Comparison of ENCODE assay signal across 8 cellular contexts in the genomic region with DNA sequence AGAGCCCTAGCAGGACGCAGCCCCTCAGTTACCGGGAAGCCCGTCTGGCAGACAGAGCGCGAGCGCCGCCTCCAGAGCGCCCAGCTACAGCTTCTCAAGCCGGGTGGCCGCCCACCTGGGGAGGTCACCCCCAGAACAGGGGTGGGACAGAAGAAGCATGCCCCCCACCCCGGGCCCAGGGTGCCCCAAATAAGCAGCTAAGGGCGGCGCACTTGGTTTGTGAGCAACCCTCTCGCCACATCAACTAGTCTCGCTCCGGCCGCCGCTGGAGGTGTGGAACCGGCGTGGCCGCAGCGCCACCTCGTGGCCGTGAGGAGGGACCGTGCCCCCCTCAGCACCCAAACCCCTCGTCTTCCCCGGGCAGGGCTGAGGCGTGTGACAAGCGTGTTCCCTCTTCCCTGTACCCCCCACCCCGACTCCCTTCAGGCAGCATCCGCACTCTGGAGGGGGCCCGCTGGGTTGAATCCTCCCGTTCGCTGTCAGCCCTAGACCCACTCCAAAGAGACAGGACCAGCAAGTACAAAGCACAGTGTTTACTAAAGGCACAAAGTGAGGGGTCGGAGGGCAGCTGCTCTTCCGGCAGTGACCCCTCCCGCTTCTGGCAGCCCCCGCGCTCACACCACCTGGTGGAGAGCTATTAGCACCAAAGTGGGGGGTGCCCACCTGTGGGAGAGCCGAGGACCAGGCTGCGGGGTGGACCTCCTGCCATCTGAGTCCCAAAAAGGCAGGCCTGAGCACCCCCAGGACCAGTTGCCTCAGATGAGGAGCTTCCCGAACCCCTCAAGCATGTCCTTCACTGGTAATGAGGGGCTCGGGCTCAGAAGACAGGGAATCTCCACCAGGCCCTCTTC. TPM values are rescaled to one million over a fixed set of nuclear protein-coding genes. Genes with fewer than 3 reads are reported as not detected.
DNase-seq lines count a peak whose midpoint lies in the region; ATAC-seq and TF ChIP-seq lines count a peak whose summit lies in the region.

No MANE protein-coding gene starts in this region.

- no peaks in the 10 kb centered on the region for H3K9me3 ChIP-seq in lung (ENCODE audit: control insufficient read depth in 2 of 2, insufficient read depth in 1 of 2, low read length in 1 of 2)

- DNase-seq in NCI-H526 treated with DMSO at 0.1 percent for 48 hours (lab: John Stamatoyannopoulos, UW) (peak; percentile 31), ecto neural progenitor cell (ENCODE audit: low spot score) (peak; percentile 91), lung (ENCODE audit: low spot score) (peak; percentile 73), NCI-H2107 treated with DMSO at 0.1 percent for 48 hours (lab: John Stamatoyannopoulos, UW; ENCODE audit: unreplicated experiment) (no peak)
- peak; percentile 87 for DNase-seq in activated CD8-positive, alpha-beta T cell treated with anti-CD3 and anti-CD28 coated beads for 36 hours
- DNase-seq in stimulated activated CD4-positive, alpha-beta T cell treated with anti-CD3 and anti-CD28 coated beads, TNF-alpha, amount 100 ng/mL, for 1 hour (ENCODE audit: low read depth in 3 of 3, low spot score in 1 of 3): peak; percentile 44 to 71 (median 57)

- intact Hi-C loops in activated CD8-positive, alpha-beta T cell treated with anti-CD3 and anti-CD28 coated beads for 36 hours (cut with micrococcal nuclease): loop anchor here (2.0 to 5.0 kb wide), 2 partner anchors 81 to 316 kb away; no protein-coding TSS in a partner anchor

- TF ChIP-seq POLR2A in GM15510 (IDR thresholded peaks at IDR 0.05; ENCODE audit: borderline replicate concordance, extremely low read depth, insufficient read length): peak; percentile 27

- no peaks in the 10 kb centered on the region for H3K27me3 ChIP-seq in lung (ENCODE audit: control insufficient read depth, insufficient read depth)

- no peaks in the 10 kb centered on the region for H3K36me3 Mint-ChIP-seq in activated CD8-positive, alpha-beta T cell treated with anti-CD3 and anti-CD28 coated beads for 36 hours (ENCODE audit: low read depth)

- 10 to 13% methylated on average over 43 of the region's 43 CpGs for WGBS in lung, 2 donors

- TF ChIP-seq CTCF in activated CD8-positive, alpha-beta T cell treated with anti-CD3 and anti-CD28 coated beads for 36 hours (IDR thresholded peaks at IDR 0.05): peak; percentile 86
- peak; percentile 88 for TF ChIP-seq CTCF in lung (IDR thresholded peaks at IDR 0.05; ENCODE audit: control extremely low read depth, extremely low read depth)

- POLR2A ChIA-PET in activated CD8-positive, alpha-beta T cell treated with anti-CD3 and anti-CD28 coated beads for 36 hours (lab: Charles Lee): interaction anchor here (1.0 to 1.2 kb wide), 2 partner anchors 37 to 81 kb away, joined by 3 to 4 read pairs; no protein-coding TSS in a partner anchor

- peaks cover 10 to 27% of the 10 kb centered on the region in 2 donors for H3K36me3 ChIP-seq in lung (ENCODE audit: control insufficient read depth in 2 of 2, insufficient read depth in 2 of 2, low read length in 2 of 2)

- CTCF ChIA-PET in activated CD8-positive, alpha-beta T cell treated with anti-CD3 and anti-CD28 coated beads for 36 hours (lab: Charles Lee): interaction anchor here (0.6 to 5.2 kb wide), 62 partner anchors 9 to 405 kb away, joined by 3 to 107 read pairs (median 4); partner anchors contain the start of gene TOMM6

- peak overlapping the region; percentile 70 for H3K4me3 Mint-ChIP-seq in activated CD8-positive, alpha-beta T cell treated with anti-CD3 and anti-CD28 coated beads for 36 hours

- no peaks in the 10 kb centered on the region for H3K9me3 Mint-ChIP-seq in activated CD8-positive, alpha-beta T cell treated with anti-CD3 and anti-CD28 coated beads for 36 hours

- peaks cover 5% of the 10 kb centered on the region for H3K4me1 Mint-ChIP-seq in activated CD8-positive, alpha-beta T cell treated with anti-CD3 and anti-CD28 coated beads for 36 hours (ENCODE audit: low read depth)

- peak overlapping the region; percentile 68 for H3K27ac Mint-ChIP-seq in activated CD8-positive, alpha-beta T cell treated with anti-CD3 and anti-CD28 coated beads for 36 hours

- H3K27ac ChIP-seq in lung (ENCODE audit: low read depth in 1 of 2, low read length in 1 of 2): peak overlapping the region in 1 of 2 donors; percentile 62

- ATAC-seq in HG02970 (IDR thresholded peaks at IDR 0.05; ENCODE audit: low FRiP score, unreplicated experiment): peak; percentile 45
- ATAC-seq in activated CD8-positive, alpha-beta T cell treated with anti-CD3 and anti-CD28 coated beads for 36 hours: peak; percentile 93
- peak; percentile 73 for ATAC-seq in lung (ENCODE audit: insufficient read depth, low FRiP score)

- peaks cover 0 to 5% of the 10 kb centered on the region in 2 donors for H3K4me1 ChIP-seq in lung (ENCODE audit: control insufficient read depth in 2 of 2, insufficient read depth in 2 of 2, low read length in 2 of 2)

- H3K27me3 Mint-ChIP-seq in activated CD8-positive, alpha-beta T cell treated with anti-CD3 and anti-CD28 coated beads for 36 hours: peaks cover 1% of the 10 kb centered on the region

- H3K4me3 ChIP-seq in lung: no peak overlapping the region

RNA-seq across cellular contexts. Expression of gene MDFI, which starts 45.4 kb away (rescaled TPM):
- not detected for total RNA-seq in activated CD8-positive, alpha-beta T cell treated with anti-CD3 and anti-CD28 coated beads for 36 hours
- 10 to 100 TPM; 22.1 to 36.4 TPM for total RNA-seq in lung
- polyA plus RNA-seq in lung: 10 to 100 TPM; 16.4 to 21.8 TPM

RNA-seq across cellular contexts. Expression of gene TFEB, which starts 51.7 kb away (rescaled TPM):
- 10 to 100 TPM; 14.6 to 15.9 TPM for total RNA-seq in activated CD8-positive, alpha-beta T cell treated with anti-CD3 and anti-CD28 coated beads for 36 hours
- total RNA-seq in lung: 10 to 100 TPM; 13.3 to 38.4 TPM
- polyA plus RNA-seq in lung: 10 to 100 TPM; 23.1 to 32.5 TPM

Comparison
In these comparisons a context has a peak if more than half of its experiments do, and no peak if none do; other contexts are left out.
1. RNA of gene MDFI, which starts 45.4 kb away (total RNA-seq): 22.1 to 36.4 TPM in lung; not detected in activated CD8-positive, alpha-beta T cell treated with anti-CD3 and anti-CD28 coated beads for 36 hours; every median in the first group is over 10 times any median in the second.
2. Peak in every context shown above with its lines, with median percentiles within 50 percentile points of each other: ATAC-seq.